ENCODE assay signal across 12 cellular contexts in the genomic region with DNA sequence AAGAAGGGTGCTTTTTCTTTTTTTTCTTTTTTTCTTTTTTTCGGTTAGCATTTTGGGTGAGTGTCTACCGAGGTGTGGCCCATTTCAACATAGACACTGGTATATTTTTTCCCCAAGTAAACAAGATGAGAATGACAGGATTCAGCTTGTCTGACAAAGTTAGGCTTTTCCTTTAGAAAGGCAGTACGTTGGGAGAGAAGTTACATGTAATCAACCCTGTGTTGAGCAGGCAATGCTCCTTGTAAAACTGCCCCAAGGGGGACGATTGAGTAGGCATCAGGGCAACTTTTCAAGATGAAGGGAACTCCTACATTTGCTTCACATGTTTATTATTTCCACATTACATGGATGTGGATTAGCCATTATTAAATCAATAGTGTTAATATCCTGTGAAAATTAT. TPM values are rescaled to one million over a fixed set of nuclear protein-coding genes. Genes with fewer than 3 reads are reported as not detected.
A peak's percentile ranks its signal among the peaks of the same experiment; 100 is the strongest.
DNase-seq lines count a peak whose midpoint lies in the region; ATAC-seq and TF ChIP-seq lines count a peak whose summit lies in the region.
"Had no signal": no experiment of that assay in that cellular context is flagged by ENCODE, and none has a peak within 500 bp of the region (broad histone marks: within the 10 kb centered on the region; RNA-seq: fewer than 3 reads in every experiment).

No MANE protein-coding gene starts in this region.

- no peak for TF ChIP-seq CTCF in AG04449 (IDR thresholded peaks at IDR 0.05; ENCODE audit: insufficient read depth, low read length, missing control alignments)
- TF ChIP-seq CTCF in RWPE1 (conservative IDR thresholded peaks at IDR 0.05; ENCODE audit: low read depth): no peak
- TF ChIP-seq CTCF in ovary (IDR thresholded peaks at IDR 0.05): no peak

- no peak for DNase-seq in AG04449 (ENCODE audit: low read depth, low spot score)
- no peak for DNase-seq in RWPE1 (ENCODE audit: low spot score)
- no peak for DNase-seq in ovary
- DNase-seq in OCI-M2 (lab: John Stamatoyannopoulos, UW; ENCODE audit: unreplicated experiment): no peak
- no peak for DNase-seq in NCI-H1092 treated with DMSO at 0.1 percent for 48 hours (lab: John Stamatoyannopoulos, UW)
- no peak for DNase-seq in sciatic nerve (ENCODE audit: low spot score)
- no peak for DNase-seq in NCI-H82 (lab: John Stamatoyannopoulos, UW)
- DNase-seq: activated B cell treated with CpG ODN at 0.5 μM for 24 hours; amygdala; CD8-positive, alpha-beta memory T cell; stimulated activated naive B cell treated with anti-CD40 and anti-IgM and Interleukin-4, amounts not matched to agents 10 μg/mL and 1 μg/mL and 100 μg/mL, for 72 hours had no signal

- H3K4me1 ChIP-seq in esophagus (ENCODE audit: control insufficient read depth in 2 of 2, insufficient read depth in 2 of 2, low read length in 1 of 2) (peaks cover 6 to 9% of the 10 kb centered on the region in 2 donors), ovary (ENCODE audit: insufficient read depth) (peaks cover 5% of the 10 kb centered on the region)

- no peak for TF ChIP-seq POLR2A in ovary (IDR thresholded peaks at IDR 0.05)

- CTCF ChIA-PET in AG04449 (lab: Yijun Ruan, JAX) (interaction anchor here (0.9 to 5.6 kb wide), 3 partner anchors 11 to 38 kb away, joined by 3 to 56 read pairs (median 4); no protein-coding TSS in a partner anchor), RWPE1 (lab: Yijun Ruan, JAX) (interaction anchor here (1.0 to 1.5 kb wide), 2 partner anchors 13 to 14 kb away, joined by 3 to 6 read pairs; no protein-coding TSS in a partner anchor)

- H3K27ac ChIP-seq in RWPE1: peak overlapping the region; percentile 88
- peak overlapping the region; percentile 89 to 97 for H3K27ac ChIP-seq in esophagus (ENCODE audit: low read depth in 2 of 2, low read length in 1 of 2)
- H3K27ac ChIP-seq in ovary: no peak overlapping the region

- H3K9me3 ChIP-seq in esophagus (ENCODE audit: control insufficient read depth in 2 of 2, insufficient read depth in 1 of 2, low read depth in 1 of 2, low read length in 1 of 2) (no peaks in the 10 kb centered on the region), ovary (no peaks in the 10 kb centered on the region)

- no peak for ATAC-seq in sciatic nerve
- ATAC-seq: stimulated activated naive B cell treated with anti-CD40 and anti-IgM and Interleukin-4, amounts not matched to agents 10 μg/mL and 1 μg/mL and 100 μg/mL, for 72 hours had no signal

- H3K27me3 ChIP-seq in esophagus (ENCODE audit: control insufficient read depth in 1 of 2, insufficient read depth in 2 of 2, low read length in 2 of 2) (no peaks in the 10 kb centered on the region), ovary (no peaks in the 10 kb centered on the region)

- POLR2A ChIA-PET in AG04449 (lab: Yijun Ruan, JAX) (interaction anchor here (1.0 to 1.9 kb wide), 4 partner anchors 14 to 99 kb away, joined by 3 to 9 read pairs (median 5); no protein-coding TSS in a partner anchor), RWPE1 (lab: Yijun Ruan, JAX; ENCODE audit: low non-redundant PET) (interaction anchor here (1.2 kb wide), 1 partner anchor 99 kb away, joined by 4 read pairs; no protein-coding TSS in a partner anchor)

- peaks cover 0 to 2% of the 10 kb centered on the region in 2 donors for H3K36me3 ChIP-seq in esophagus (ENCODE audit: control insufficient read depth in 2 of 2, insufficient read depth in 2 of 2, low read length in 1 of 2)
- no peaks in the 10 kb centered on the region for H3K36me3 ChIP-seq in ovary

- peak overlapping the region; percentile 89 for H3K4me3 ChIP-seq in AG04449 (ENCODE audit: low read depth, low read length)
- peak overlapping the region; percentile 46 to 85 for H3K4me3 ChIP-seq in esophagus (ENCODE audit: low read depth in 1 of 2, low read length in 2 of 2)
- peak overlapping the region; percentile 52 for H3K4me3 ChIP-seq in ovary

- 27 to 56% methylated on average over 4 of the region's 4 CpGs for WGBS in esophagus, 2 donors
- WGBS in ovary, 3 donors: 44 to 65% (median 55%) methylated on average over 4 of the region's 4 CpGs

- intact Hi-C loops in ovary (cut with DNase I) (loop anchor here in 1 of 4 donors (10.0 kb wide), 1 partner anchor 93 kb away; a partner anchor contains a TSS), sciatic nerve (cut with DNase I) (no loop called here)

- TF ChIP-seq EP300 in ovary (IDR thresholded peaks at IDR 0.05): no peak

RNA-seq across cellular contexts. Expression of a gene that starts 1.7 kb away (rescaled TPM):
- polyA plus RNA-seq in esophagus (1,000 to 10,000 TPM; 1,597 to 1,599 TPM), ovary (100 to 1,000 TPM in 1 of 2 donors, 10 to 100 TPM in 1; 21.3 to 116 TPM)
- total RNA-seq in ovary (100 to 1,000 TPM in 1 of 7 donors, 10 to 100 TPM in 6; 30.5 to 113 (median 64.1) TPM), sciatic nerve (413 TPM)
- total RNA-seq: activated B cell treated with CpG ODN at 0.5 μM for 24 hours had no signal

Comparison
In these comparisons a context has a peak if more than half of its experiments do, and no peak if none do; other contexts are left out.
1. H3K27ac ChIP-seq: peak in RWPE1 (single experiment) and esophagus (2 of 2); none in ovary (0 of 2).
2. Peak in every context shown above with its lines, with median percentiles within 50 percentile points of each other: H3K4me3 ChIP-seq.